ENCODE assay signal across 19 cellular contexts in genomic region chr12:59093090-59093489, GRCh38.
DNase-seq lines count a peak whose midpoint lies in the region; ATAC-seq and TF ChIP-seq lines count a peak whose summit lies in the region.
"Had no signal": no experiment of that assay in that cellular context is flagged by ENCODE, and none has a peak within 500 bp of the region (broad histone marks: within the 10 kb centered on the region; RNA-seq: fewer than 3 reads in every experiment).

No MANE protein-coding gene starts in this region.

- no peaks in the 10 kb centered on the region for H4K20me1 ChIP-seq in H9 (ENCODE audit: control insufficient read depth, insufficient read depth, insufficient read length)

- no peak overlapping the region for H3K4me3 ChIP-seq in RWPE2 (ENCODE audit: severe bottlenecking)
- H3K4me3 ChIP-seq in transverse colon, result no peak overlapping the region
- H3K4me3 ChIP-seq: A549 had no signal

- TF ChIP-seq CTCF in RWPE2 (IDR thresholded peaks at IDR 0.05; ENCODE audit: poor library complexity, severe bottlenecking) (no peak), H9 (conservative IDR thresholded peaks at IDR 0.05) (no peak), transverse colon (IDR thresholded peaks at IDR 0.05) (no peak)

- H4K91ac ChIP-seq in H9 (ENCODE audit: insufficient read length, low read depth, low read length), result no peak overlapping the region

- no peak overlapping the region for H3K14ac ChIP-seq in H9 (ENCODE audit: insufficient read depth, low read length)

- H3K36me3 ChIP-seq in RWPE2 (ENCODE audit: low read depth) (no peaks in the 10 kb centered on the region), transverse colon (no peaks in the 10 kb centered on the region)

- no peak overlapping the region for H3K4me2 ChIP-seq in H9 (ENCODE audit: insufficient read depth, insufficient read length, low read length)
- H3K4me2 ChIP-seq: A549 had no signal

- H3K56ac ChIP-seq in H9 (ENCODE audit: insufficient read length, low read depth, low read length), result no peak overlapping the region

- intact Hi-C loops in activated T-helper 1 cell treated with anti-CD3 and anti-CD28 coated beads, Interleukin-12 subunit alpha, Interleukin-12 subunit beta, Interleukin-2, Interleukin-4 antibody, amounts not matched to agents 30 ng/mL and 10 ng/mL and 1 ng/mL, durations not matched to agents 14 hours and 24 hours and 36 hours (cut with micrococcal nuclease), result no loop called here
- intact Hi-C loops in transverse colon (cut with DNase I; ENCODE audit: low total_unique reads), result no loop called here

- in situ Hi-C loops in transverse colon (cut with MboI; ENCODE audit: low pct_ligation_motif_present in 1 of 4, low pct_unique_long_range_greater_than_20kb in 1 of 4, low sequenced_read_pairs in 3 of 4), result loop anchor here in 3 of 4 donors (25.0 kb wide), 4 partner anchors 181 to 756 kb away; partner anchors contain the start of gene LRIG3 (in 1 of the 3)

- H4K5ac ChIP-seq in H9 (ENCODE audit: insufficient read length, low read depth, low read length), result no peak overlapping the region

- H3K4ac ChIP-seq in H9 (ENCODE audit: low read depth, low read length), result no peak overlapping the region

- no peaks in the 10 kb centered on the region for H3K23me2 ChIP-seq in H9 (ENCODE audit: insufficient read length, low read depth, low read length, poor library complexity, severe bottlenecking)

- ATAC-seq in RWPE2 (ENCODE audit: low read depth), result peak; percentile 54; the same call in 2 of the 3 replicates
- ATAC-seq: A549, HepG2, SK-N-SH treated with all-trans-retinoic acid at 6 μM for 48 hours had no signal

- no peak overlapping the region for H2BK15ac ChIP-seq in H9 (ENCODE audit: low read depth, low read length)

- no peaks in the 10 kb centered on the region for H3K9me3 Mint-ChIP-seq in activated T-helper 1 cell treated with anti-CD3 and anti-CD28 coated beads, Interleukin-12 subunit alpha, Interleukin-12 subunit beta, Interleukin-2, Interleukin-4 antibody, amounts not matched to agents 30 ng/mL and 10 ng/mL and 1 ng/mL, durations not matched to agents 14 hours and 24 hours and 36 hours
- no peaks in the 10 kb centered on the region for H3K9me3 Mint-ChIP-seq in H9

- no peaks in the 10 kb centered on the region for H3K9me3 ChIP-seq in RWPE2 (ENCODE audit: severe bottlenecking)
- H3K9me3 ChIP-seq in H9 (ENCODE audit: control insufficient read depth, low read depth, low read length), result no peaks in the 10 kb centered on the region
- H3K9me3 ChIP-seq in transverse colon, result no peaks in the 10 kb centered on the region
- H3K9me3 ChIP-seq: A549 had no signal

- H3K18ac ChIP-seq in H9 (ENCODE audit: insufficient read length, low read depth, low read length), result no peak overlapping the region

- H2AFZ ChIP-seq in H9 (ENCODE audit: low read length), result no peak overlapping the region

- H4K8ac ChIP-seq in H9 (replicated peaks; ENCODE audit: insufficient read length, low read depth, low read length), result no peak overlapping the region

- no peaks in the 10 kb centered on the region for H3K4me1 Mint-ChIP-seq in activated T-helper 1 cell treated with anti-CD3 and anti-CD28 coated beads, Interleukin-12 subunit alpha, Interleukin-12 subunit beta, Interleukin-2, Interleukin-4 antibody, amounts not matched to agents 30 ng/mL and 10 ng/mL and 1 ng/mL, durations not matched to agents 14 hours and 24 hours and 36 hours (ENCODE audit: low read depth)
- peaks cover 4 to 9% of the 10 kb centered on the region in 2 experiments for H3K4me1 Mint-ChIP-seq in H9
- H3K4me1 Mint-ChIP-seq: CD14-positive monocyte had no signal

- H2BK20ac ChIP-seq in H9 (ENCODE audit: low read depth, low read length, poor library complexity, severe bottlenecking), result no peak overlapping the region

- no peaks in the 10 kb centered on the region for H3K79me2 ChIP-seq in H9 (ENCODE audit: insufficient read depth, low read length)

- H3K9ac ChIP-seq in H9 (ENCODE audit: extremely low read depth, insufficient read length, low read length), result no peak overlapping the region

- no peaks in the 10 kb centered on the region for H3K36me3 Mint-ChIP-seq in activated T-helper 1 cell treated with anti-CD3 and anti-CD28 coated beads, Interleukin-12 subunit alpha, Interleukin-12 subunit beta, Interleukin-2, Interleukin-4 antibody, amounts not matched to agents 30 ng/mL and 10 ng/mL and 1 ng/mL, durations not matched to agents 14 hours and 24 hours and 36 hours (ENCODE audit: low read depth)
- H3K36me3 Mint-ChIP-seq in H9 (ENCODE audit: insufficient read depth in 1 of 3, low read depth in 3 of 3), result no peaks in the 10 kb centered on the region
- H3K36me3 Mint-ChIP-seq: CD14-positive monocyte had no signal

- no peak overlapping the region for H2AK5ac ChIP-seq in H9 (ENCODE audit: insufficient read length, low read length)

- no peak for TF ChIP-seq POLR2A in transverse colon (IDR thresholded peaks at IDR 0.05)

- DNase-seq in AG08396 (ENCODE audit: low spot score) (peak; percentile 37), RWPE2 (ENCODE audit: low spot score) (no peak), epithelial cell of prostate (ENCODE audit: low read depth, low spot score) (no peak), iris pigment epithelial cell (ENCODE audit: low read depth) (peak; percentile 69), H9 (no peak), superior temporal gyrus (ENCODE audit: extremely low spot score) (no peak), transverse colon (no peak)
- DNase-seq in activated T-helper 1 cell treated with anti-CD3 and anti-CD28 coated beads, Interleukin-12 subunit alpha, Interleukin-12 subunit beta, Interleukin-2, Interleukin-4 antibody, amounts not matched to agents 30 ng/mL and 10 ng/mL and 1 ng/mL, durations not matched to agents 14 hours and 24 hours and 36 hours (ENCODE audit: low spot score), result no peak
- DNase-seq: KG1, MV-4-11, NCI-H187, NCI-H2107, NCI-H510A, NCI-H774, SIG-M5 had no signal

- no peak overlapping the region for H3K27ac ChIP-seq in RWPE2 (ENCODE audit: poor library complexity, severe bottlenecking)
- peak overlapping the region; percentile 29 for H3K27ac ChIP-seq in epithelial cell of prostate
- H3K27ac ChIP-seq in H9 (ENCODE audit: insufficient read length, low read depth, low read length), result no peak overlapping the region
- no peak overlapping the region for H3K27ac ChIP-seq in transverse colon
- H3K27ac ChIP-seq: A549 had no signal

- H2BK12ac ChIP-seq in H9 (ENCODE audit: insufficient read length, low read depth, low read length), result no peak overlapping the region

- no peak overlapping the region for H3T11ph ChIP-seq in H9 (ENCODE audit: low read length)

- no peak overlapping the region for H3K23ac ChIP-seq in H9 (ENCODE audit: insufficient read length, low read depth, low read length)

- H3K27me3 Mint-ChIP-seq in activated T-helper 1 cell treated with anti-CD3 and anti-CD28 coated beads, Interleukin-12 subunit alpha, Interleukin-12 subunit beta, Interleukin-2, Interleukin-4 antibody, amounts not matched to agents 30 ng/mL and 10 ng/mL and 1 ng/mL, durations not matched to agents 14 hours and 24 hours and 36 hours (ENCODE audit: insufficient read depth), result no peaks in the 10 kb centered on the region
- H3K27me3 Mint-ChIP-seq in H9 (ENCODE audit: low read depth), result peaks cover 1% of the 10 kb centered on the region

- H3K4me3 Mint-ChIP-seq in activated T-helper 1 cell treated with anti-CD3 and anti-CD28 coated beads, Interleukin-12 subunit alpha, Interleukin-12 subunit beta, Interleukin-2, Interleukin-4 antibody, amounts not matched to agents 30 ng/mL and 10 ng/mL and 1 ng/mL, durations not matched to agents 14 hours and 24 hours and 36 hours, result no peak overlapping the region
- no peak overlapping the region for H3K4me3 Mint-ChIP-seq in H9
- H3K4me3 Mint-ChIP-seq: CD14-positive monocyte had no signal

- TF ChIP-seq EP300 in transverse colon (IDR thresholded peaks at IDR 0.05; ENCODE audit: low read depth), result no peak

- H3K79me1 ChIP-seq in H9 (ENCODE audit: insufficient read depth, low read depth, low read length, poor library complexity, severe bottlenecking), result no peaks in the 10 kb centered on the region

- H3K27me3 ChIP-seq in RWPE2 (ENCODE audit: insufficient read depth, poor library complexity, severe bottlenecking), result no peaks in the 10 kb centered on the region
- H3K27me3 ChIP-seq in H9 (ENCODE audit: insufficient read depth, low read length), result no peaks in the 10 kb centered on the region
- H3K27me3 ChIP-seq in transverse colon, result no peaks in the 10 kb centered on the region

- H3K4me1 ChIP-seq in RWPE2 (ENCODE audit: insufficient read depth, poor library complexity, severe bottlenecking), result peaks cover 7% of the 10 kb centered on the region
- H3K4me1 ChIP-seq in H9 (ENCODE audit: insufficient read depth, low read length), result no peaks in the 10 kb centered on the region
- H3K4me1 ChIP-seq in transverse colon, result no peaks in the 10 kb centered on the region
- H3K4me1 ChIP-seq: A549 had no signal

- WGBS in H9 (ENCODE audit: extremely low coverage, insufficient read length, low lambda C conversion rate), result no CpG with 5 or more reads among the region's 1 CpG
- 80 to 94% methylated on average over 1 of the region's 1 CpG for WGBS in transverse colon (ENCODE audit: low coverage in 1 of 2), 2 donors

- no peak overlapping the region for H3K27ac Mint-ChIP-seq in activated T-helper 1 cell treated with anti-CD3 and anti-CD28 coated beads, Interleukin-12 subunit alpha, Interleukin-12 subunit beta, Interleukin-2, Interleukin-4 antibody, amounts not matched to agents 30 ng/mL and 10 ng/mL and 1 ng/mL, durations not matched to agents 14 hours and 24 hours and 36 hours
- H3K27ac Mint-ChIP-seq in H9, result no peak overlapping the region
- H3K27ac Mint-ChIP-seq: CD14-positive monocyte had no signal

- H2BK120ac ChIP-seq in H9 (ENCODE audit: low read depth, low read length, poor library complexity, severe bottlenecking), result no peak overlapping the region

- H2BK5ac ChIP-seq in H9 (ENCODE audit: insufficient read length, low read length), result no peak overlapping the region

Comparison
In these comparisons a context has a peak if more than half of its experiments do, and no peak if none do; other contexts are left out.
1. DNase-seq: peak in AG08396 (single experiment) and iris pigment epithelial cell (single experiment); none in RWPE2 (single experiment), epithelial cell of prostate (single experiment), activated T-helper 1 cell treated with anti-CD3 and anti-CD28 coated beads, Interleukin-12 subunit alpha, Interleukin-12 subunit beta, Interleukin-2, Interleukin-4 antibody, amounts not matched to agents 30 ng/mL and 10 ng/mL and 1 ng/mL, durations not matched to agents 14 hours and 24 hours and 36 hours (single experiment), H9 (single experiment), superior temporal gyrus (single experiment) and transverse colon (single experiment).